In the genomic region with DNA sequence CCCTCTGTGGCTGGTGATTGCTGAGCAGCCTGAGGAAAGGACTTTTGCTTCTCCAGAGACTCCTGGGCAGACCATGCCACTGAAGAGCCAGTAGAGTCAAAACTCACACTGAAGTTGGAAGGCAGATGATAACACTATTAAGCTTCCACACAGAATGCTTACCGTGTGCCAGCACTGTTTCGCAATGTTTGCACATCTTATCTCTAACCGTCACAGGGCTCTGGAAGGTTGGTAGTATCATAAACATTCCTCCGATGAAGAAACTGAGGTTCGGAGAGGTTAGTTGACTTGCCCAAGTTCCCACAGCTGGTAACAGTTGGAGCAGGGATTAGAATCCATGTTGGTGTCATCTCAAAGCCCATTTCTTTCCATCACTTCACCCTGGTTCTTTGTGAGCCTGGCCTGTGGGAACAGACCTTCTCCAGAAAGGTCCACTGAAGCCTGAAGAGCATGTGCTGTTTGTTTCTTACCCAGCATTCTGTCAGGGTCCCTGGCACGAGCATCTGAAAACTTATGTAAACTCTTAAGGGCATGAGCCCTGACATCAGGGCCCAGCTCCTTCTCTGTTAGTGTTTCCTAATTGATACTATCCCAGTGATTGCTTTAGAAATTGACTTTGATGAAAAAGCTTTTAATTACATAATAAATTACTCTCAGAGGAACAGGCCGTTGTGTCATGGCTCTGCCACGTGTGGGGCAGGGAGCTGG, we compare ENCODE assay signal across 1 cellular context.
TF ChIP-seq lines count a peak whose summit lies in the region.

No MANE protein-coding gene starts in this region.

TF ChIP-seq in IMR-90, 13 proteins besides CTCF, POLR2A, EP300 and RAD21:
- TF ChIP-seq, protein P1, sequence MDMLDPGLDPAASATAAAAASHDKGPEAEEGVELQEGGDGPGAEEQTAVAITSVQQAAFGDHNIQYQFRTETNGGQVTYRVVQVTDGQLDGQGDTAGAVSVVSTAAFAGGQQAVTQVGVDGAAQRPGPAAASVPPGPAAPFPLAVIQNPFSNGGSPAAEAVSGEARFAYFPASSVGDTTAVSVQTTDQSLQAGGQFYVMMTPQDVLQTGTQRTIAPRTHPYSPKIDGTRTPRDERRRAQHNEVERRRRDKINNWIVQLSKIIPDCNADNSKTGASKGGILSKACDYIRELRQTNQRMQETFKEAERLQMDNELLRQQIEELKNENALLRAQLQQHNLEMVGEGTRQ (IDR thresholded peaks at IDR 0.05; ENCODE audit: low read depth, low read length): peak; percentile 42; the same call in 1 of the 2 replicates
- TF ChIP-seq RCOR1 (IDR thresholded peaks at IDR 0.05; ENCODE audit: insufficient replicate concordance, low read length): no peak
- TF ChIP-seq, protein P2, sequence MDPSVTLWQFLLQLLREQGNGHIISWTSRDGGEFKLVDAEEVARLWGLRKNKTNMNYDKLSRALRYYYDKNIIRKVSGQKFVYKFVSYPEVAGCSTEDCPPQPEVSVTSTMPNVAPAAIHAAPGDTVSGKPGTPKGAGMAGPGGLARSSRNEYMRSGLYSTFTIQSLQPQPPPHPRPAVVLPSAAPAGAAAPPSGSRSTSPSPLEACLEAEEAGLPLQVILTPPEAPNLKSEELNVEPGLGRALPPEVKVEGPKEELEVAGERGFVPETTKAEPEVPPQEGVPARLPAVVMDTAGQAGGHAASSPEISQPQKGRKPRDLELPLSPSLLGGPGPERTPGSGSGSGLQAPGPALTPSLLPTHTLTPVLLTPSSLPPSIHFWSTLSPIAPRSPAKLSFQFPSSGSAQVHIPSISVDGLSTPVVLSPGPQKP (IDR thresholded peaks at IDR 0.05; ENCODE audit: borderline replicate concordance, low read depth, low read length): no peak
- no peak for TF ChIP-seq NFE2L2 (IDR thresholded peaks at IDR 0.05; ENCODE audit: low read depth, low read length)
- no peak for TF ChIP-seq RFX5 (IDR thresholded peaks at IDR 0.05; ENCODE audit: low read depth, low read length)
- no peak for TF ChIP-seq CHD1 (IDR thresholded peaks at IDR 0.05; ENCODE audit: low read depth, low read length)
- peak; percentile 98 for TF ChIP-seq CEBPB (IDR thresholded peaks at IDR 0.05; ENCODE audit: low read depth, low read length)
- peak; percentile 88; the same call in 1 of the 2 replicates for TF ChIP-seq BHLHE40 (IDR thresholded peaks at IDR 0.05; ENCODE audit: low read depth, low read length)
TF ChIP-seq in IMR-90: peak in this region for 3.
